Comparison of ENCODE assay signal across 8 cellular contexts in genomic region chr3:72100626-72101187, GRCh38.
A peak's percentile ranks its signal among the peaks of the same experiment; 100 is the strongest.
DNase-seq lines count a peak whose midpoint lies in the region; ATAC-seq and TF ChIP-seq lines count a peak whose summit lies in the region.

No MANE protein-coding gene starts in this region.

- peak overlapping the region; percentile 74 to 94 (median 84) for H3K27ac ChIP-seq in BLaER1 treated with 17β-estradiol and CSF1 and Interleukin-3, amounts not matched to agents 10 nM and 100 nM
- H3K27ac ChIP-seq in foreskin keratinocyte (no peak overlapping the region), neural progenitor cell (no peak overlapping the region)

- H3K36me3 ChIP-seq in BLaER1 treated with 17β-estradiol and CSF1 and Interleukin-3, amounts not matched to agents 10 nM and 100 nM: no peaks in the 10 kb centered on the region
- no peaks in the 10 kb centered on the region for H3K36me3 ChIP-seq in neural progenitor cell

- H3K9me3 ChIP-seq in BLaER1 treated with 17β-estradiol and CSF1 and Interleukin-3, amounts not matched to agents 10 nM and 100 nM (replicated peaks in 1 of 11): no peaks in the 10 kb centered on the region
- H3K9me3 ChIP-seq in neural progenitor cell (ENCODE audit: low read depth): no peaks in the 10 kb centered on the region

- peak; percentile 45 for TF ChIP-seq POLR2A in GM19099 (IDR thresholded peaks at IDR 0.05; ENCODE audit: extremely low read depth, insufficient read length, low read depth)

- H3K79me2 ChIP-seq in neural progenitor cell (ENCODE audit: low read depth): no peaks in the 10 kb centered on the region

- DNase-seq in OCI-M1 (lab: John Stamatoyannopoulos, UW) (peak; percentile 83), foreskin keratinocyte (peak in 1 of 2 donors; percentile 7), neural progenitor cell (ENCODE audit: low spot score) (peak; percentile 81)

- H3K27me3 Mint-ChIP-seq in activated T-helper 17 cell treated with anti-CD3 and anti-CD28 coated beads, Interleukin-2, amount 50 U/mL, for 72 hours: peaks cover 3% of the 10 kb centered on the region
- H3K27me3 Mint-ChIP-seq in neural progenitor cell (ENCODE audit: insufficient read depth, low read depth): peaks cover 29% of the 10 kb centered on the region
- peaks cover 27% of the 10 kb centered on the region for H3K27me3 Mint-ChIP-seq in stimulated activated naive CD8-positive, alpha-beta T cell treated with anti-CD3 and anti-CD28 coated beads, Interleukin-15, Interleukin-2, amounts not matched to agents 100 ng/mL and 50 ng/mL, for 24 hours

- peaks cover 0 to 12% (median 0%) of the 10 kb centered on the region in 11 experiments; a peak in 1 of 22 replicates for H3K27me3 ChIP-seq in BLaER1 treated with 17β-estradiol and CSF1 and Interleukin-3, amounts not matched to agents 10 nM and 100 nM
- peaks cover 80% of the 10 kb centered on the region for H3K27me3 ChIP-seq in foreskin keratinocyte
- peaks cover 23% of the 10 kb centered on the region for H3K27me3 ChIP-seq in neural progenitor cell

- H3K4me1 Mint-ChIP-seq in activated T-helper 17 cell treated with anti-CD3 and anti-CD28 coated beads, Interleukin-2, amount 50 U/mL, for 72 hours: peaks cover 11% of the 10 kb centered on the region
- peaks cover 29% of the 10 kb centered on the region for H3K4me1 Mint-ChIP-seq in neural progenitor cell
- peaks cover 35% of the 10 kb centered on the region for H3K4me1 Mint-ChIP-seq in stimulated activated naive CD8-positive, alpha-beta T cell treated with anti-CD3 and anti-CD28 coated beads, Interleukin-15, Interleukin-2, amounts not matched to agents 100 ng/mL and 50 ng/mL, for 24 hours (ENCODE audit: low read depth)

- H4K20me1 ChIP-seq in BLaER1 treated with 17β-estradiol and CSF1 and Interleukin-3, amounts not matched to agents 10 nM and 100 nM: no peaks in the 10 kb centered on the region
- H4K20me1 ChIP-seq in neural progenitor cell (ENCODE audit: low read depth): no peaks in the 10 kb centered on the region

- H3K4me3 ChIP-seq in BLaER1 treated with 17β-estradiol and CSF1 and Interleukin-3, amounts not matched to agents 10 nM and 100 nM: peak overlapping the region; percentile 44 to 67 (median 52)
- peak overlapping the region; percentile 56 for H3K4me3 ChIP-seq in neural progenitor cell

- H2AFZ ChIP-seq in neural progenitor cell (replicated peaks): peak overlapping the region; percentile 92

- peak overlapping the region; percentile 66 to 84 (median 72) for H3K9ac ChIP-seq in BLaER1 treated with 17β-estradiol and CSF1 and Interleukin-3, amounts not matched to agents 10 nM and 100 nM
- no peak overlapping the region for H3K9ac ChIP-seq in neural progenitor cell

- H3K36me3 Mint-ChIP-seq in activated T-helper 17 cell treated with anti-CD3 and anti-CD28 coated beads, Interleukin-2, amount 50 U/mL, for 72 hours (ENCODE audit: low read depth): no peaks in the 10 kb centered on the region
- H3K36me3 Mint-ChIP-seq in neural progenitor cell: no peaks in the 10 kb centered on the region
- H3K36me3 Mint-ChIP-seq in stimulated activated naive CD8-positive, alpha-beta T cell treated with anti-CD3 and anti-CD28 coated beads, Interleukin-15, Interleukin-2, amounts not matched to agents 100 ng/mL and 50 ng/mL, for 24 hours (ENCODE audit: low read depth): no peaks in the 10 kb centered on the region

- peaks cover 13% of the 10 kb centered on the region for H3F3A ChIP-seq in neural progenitor cell (ENCODE audit: low read depth)

- ATAC-seq in HG03342 (IDR thresholded peaks at IDR 0.05; ENCODE audit: unreplicated experiment): peak; percentile 65
- peak; percentile 91 for ATAC-seq in activated T-helper 17 cell treated with anti-CD3 and anti-CD28 coated beads, Interleukin-2, amount 50 U/mL, for 72 hours (replicated peaks)
- peak; percentile 61 for ATAC-seq in foreskin keratinocyte

- peak overlapping the region; percentile 87 to 98 (median 91) for H3K4me2 ChIP-seq in BLaER1 treated with 17β-estradiol and CSF1 and Interleukin-3, amounts not matched to agents 10 nM and 100 nM
- peak overlapping the region; percentile 89 for H3K4me2 ChIP-seq in neural progenitor cell

- H3K9me3 Mint-ChIP-seq in activated T-helper 17 cell treated with anti-CD3 and anti-CD28 coated beads, Interleukin-2, amount 50 U/mL, for 72 hours: no peaks in the 10 kb centered on the region
- H3K9me3 Mint-ChIP-seq in neural progenitor cell: no peaks in the 10 kb centered on the region
- H3K9me3 Mint-ChIP-seq in stimulated activated naive CD8-positive, alpha-beta T cell treated with anti-CD3 and anti-CD28 coated beads, Interleukin-15, Interleukin-2, amounts not matched to agents 100 ng/mL and 50 ng/mL, for 24 hours: no peaks in the 10 kb centered on the region

- H3K4me3 Mint-ChIP-seq in activated T-helper 17 cell treated with anti-CD3 and anti-CD28 coated beads, Interleukin-2, amount 50 U/mL, for 72 hours: peak overlapping the region; percentile 82
- H3K4me3 Mint-ChIP-seq in neural progenitor cell: peak overlapping the region; percentile 81
- peak overlapping the region; percentile 77 for H3K4me3 Mint-ChIP-seq in stimulated activated naive CD8-positive, alpha-beta T cell treated with anti-CD3 and anti-CD28 coated beads, Interleukin-15, Interleukin-2, amounts not matched to agents 100 ng/mL and 50 ng/mL, for 24 hours

- peak overlapping the region; percentile 90 for H3K27ac Mint-ChIP-seq in activated T-helper 17 cell treated with anti-CD3 and anti-CD28 coated beads, Interleukin-2, amount 50 U/mL, for 72 hours
- peak overlapping the region; percentile 58 for H3K27ac Mint-ChIP-seq in neural progenitor cell
- peak overlapping the region; percentile 74 for H3K27ac Mint-ChIP-seq in stimulated activated naive CD8-positive, alpha-beta T cell treated with anti-CD3 and anti-CD28 coated beads, Interleukin-15, Interleukin-2, amounts not matched to agents 100 ng/mL and 50 ng/mL, for 24 hours

- no peak for TF ChIP-seq CTCF in foreskin keratinocyte (conservative IDR thresholded peaks at IDR 0.05)
- no peak for TF ChIP-seq CTCF in neural progenitor cell (IDR thresholded peaks at IDR 0.05)

- H3K4me1 ChIP-seq in BLaER1 treated with 17β-estradiol and CSF1 and Interleukin-3, amounts not matched to agents 10 nM and 100 nM: peaks cover 49 to 63% (median 56%) of the 10 kb centered on the region in 10 experiments
- no peaks in the 10 kb centered on the region for H3K4me1 ChIP-seq in foreskin keratinocyte
- peaks cover 4% of the 10 kb centered on the region for H3K4me1 ChIP-seq in neural progenitor cell

Comparison
In these comparisons a context has a peak if more than half of its experiments do, and no peak if none do; other contexts are left out.
1. H3K27ac ChIP-seq: peak in BLaER1 treated with 17β-estradiol and CSF1 and Interleukin-3, amounts not matched to agents 10 nM and 100 nM (11 of 11); none in foreskin keratinocyte (single experiment) and neural progenitor cell (single experiment).
2. Peak in every context shown above with its lines, with median percentiles within 50 percentile points of each other: ATAC-seq, H3K27ac Mint-ChIP-seq and H3K4me3 Mint-ChIP-seq.